15 cellular contexts compared by ENCODE assay signal in the genomic region with DNA sequence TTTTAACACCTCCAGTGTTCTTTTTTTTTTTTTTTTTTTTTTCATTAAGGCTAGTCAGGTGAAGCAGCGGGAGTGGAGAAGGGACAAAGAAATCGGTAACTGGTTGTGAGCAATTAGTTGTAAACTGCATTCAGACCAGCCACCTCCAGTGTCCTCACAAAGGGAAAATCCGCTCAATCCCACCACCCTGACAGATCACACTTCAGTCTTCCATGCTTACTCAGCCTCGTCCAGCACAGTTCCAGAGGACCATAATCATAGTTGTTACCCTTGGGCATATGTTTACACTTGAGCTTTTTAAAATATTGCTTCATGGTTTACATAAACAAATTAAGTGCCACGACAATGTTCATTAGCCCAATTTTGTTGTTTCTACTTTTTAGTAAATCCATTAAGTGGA. TPM values are rescaled to one million over a fixed set of nuclear protein-coding genes. Genes with fewer than 3 reads are reported as not detected.
DNase-seq lines count a peak whose midpoint lies in the region; ATAC-seq, FAIRE-seq and TF ChIP-seq lines count a peak whose summit lies in the region.
"Had no signal": no experiment of that assay in that cellular context is flagged by ENCODE, and none has a peak within 500 bp of the region (broad histone marks: within the 10 kb centered on the region; RNA-seq: fewer than 3 reads in every experiment).

No MANE protein-coding gene starts in this region.

- intact Hi-C loops in body of pancreas (cut with DNase I) (no loop called here), kidney (cut with DNase I) (no loop called here)

- TF ChIP-seq CTCF in body of pancreas (IDR thresholded peaks at IDR 0.05) (no peak), kidney (IDR thresholded peaks at IDR 0.05; ENCODE audit: borderline replicate concordance, extremely low read depth, insufficient read depth) (no peak)

- no peaks in the 10 kb centered on the region for H3K9me3 Mint-ChIP-seq in activated naive CD4-positive, alpha-beta T cell treated with anti-CD3 and anti-CD28 coated beads, Interleukin-2, amount 50 U/mL, for 72 hours
- H3K9me3 Mint-ChIP-seq: naive B cell; T-helper 1 cell treated with Interleukin-12 subunit alpha and Interleukin-12 subunit beta and Interleukin-4 antibody, amounts not matched to agents 30 μg/mL and 1 μg/mL, for 36 hours had no signal

- no peak overlapping the region for H3K27ac Mint-ChIP-seq in activated naive CD4-positive, alpha-beta T cell treated with anti-CD3 and anti-CD28 coated beads, Interleukin-2, amount 50 U/mL, for 72 hours
- H3K27ac Mint-ChIP-seq: T-helper 1 cell treated with Interleukin-12 subunit alpha and Interleukin-12 subunit beta and Interleukin-4 antibody, amounts not matched to agents 30 μg/mL and 1 μg/mL, for 36 hours had no signal

- H3K4me3 ChIP-seq in body of pancreas (no peak overlapping the region), kidney (ENCODE audit: low read length in 2 of 2) (no peak overlapping the region), skin epidermis (no peak overlapping the region)
- H3K4me3 ChIP-seq: cardiac muscle cell had no signal

- no peaks in the 10 kb centered on the region for H3K27me3 ChIP-seq in body of pancreas
- H3K27me3 ChIP-seq: cardiac muscle cell had no signal

- H3K27ac ChIP-seq in body of pancreas = peak overlapping the region; percentile 53 to 79 (median 67)
- peak overlapping the region; percentile 5 to 71 for H3K27ac ChIP-seq in kidney (ENCODE audit: low read depth in 2 of 2, low read length in 2 of 2)
- H3K27ac ChIP-seq in skin epidermis = peak overlapping the region in 17 of 21 experiments; percentile 19 to 79 (median 65)
- H3K27ac ChIP-seq: cardiac muscle cell had no signal

- H3K4me1 ChIP-seq in body of pancreas (peaks cover 50% of the 10 kb centered on the region), kidney (ENCODE audit: control insufficient read depth in 1 of 2, insufficient read depth in 1 of 2, low read depth in 1 of 2, low read length in 2 of 2) (peaks cover 28 to 32% of the 10 kb centered on the region in 2 donors)

- DNase-seq in EH (ENCODE audit: low read depth) = peak; percentile 36
- DNase-seq in body of pancreas = no peak
- no peak for DNase-seq in kidney
- DNase-seq in activated CD4-positive, alpha-beta T cell treated with anti-CD3 and anti-CD28 coated beads, Interleukin-2, amount 50 U/mL, for 4 hours = no peak
- DNase-seq in NCI-H1092 treated with DMSO at 0.1 percent for 48 hours (lab: John Stamatoyannopoulos, UW) = no peak
- DNase-seq in activated naive CD4-positive, alpha-beta T cell treated with anti-CD3 and anti-CD28 coated beads, Interleukin-2, amount 50 U/mL, for 72 hours (ENCODE audit: low spot score in 2 of 2) = no peak
- no peak for DNase-seq in amniotic stem cell (lab: John Stamatoyannopoulos, UW)
- DNase-seq: activated CD8-positive, alpha-beta memory T cell treated with anti-CD3 and anti-CD28 coated beads, Interleukin-2, amount 50 U/mL, for 4 hours; naive B cell; NCI-H1048; NCI-H774; stimulated activated CD4-positive, alpha-beta T cell treated with anti-CD3 and anti-CD28 coated beads, Interleukin-4, amount 100 ng/mL, for 24 hours had no signal

- WGBS in body of pancreas, 2 donors = 73% methylated on average over 5 of the region's 5 CpGs

- H3K9ac ChIP-seq in kidney (ENCODE audit: low read length in 2 of 2) = peak overlapping the region; percentile 37 to 44

- no peak for TF ChIP-seq POLR2A in body of pancreas (IDR thresholded peaks at IDR 0.05)

- no peak for FAIRE-seq in kidney (lab: Jason Lieb, UNC)

- no peak for ATAC-seq in body of pancreas
- ATAC-seq in activated naive CD4-positive, alpha-beta T cell treated with anti-CD3 and anti-CD28 coated beads, Interleukin-2, amount 50 U/mL, for 72 hours = no peak

- H3K9me3 ChIP-seq in body of pancreas (no peaks in the 10 kb centered on the region), kidney (ENCODE audit: control insufficient read depth in 1 of 2, low read length in 2 of 2) (no peaks in the 10 kb centered on the region)

- H3K36me3 Mint-ChIP-seq in activated naive CD4-positive, alpha-beta T cell treated with anti-CD3 and anti-CD28 coated beads, Interleukin-2, amount 50 U/mL, for 72 hours = no peaks in the 10 kb centered on the region

- H3K36me3 ChIP-seq in body of pancreas (replicated peaks in 1 of 2; ENCODE audit: insufficient read depth in 1 of 2, low read depth in 2 of 2) (peaks cover 0 to 7% of the 10 kb centered on the region in 2 donors), kidney (ENCODE audit: control insufficient read depth in 1 of 2, insufficient read depth in 2 of 2, low read length in 2 of 2) (peaks cover 19 to 39% of the 10 kb centered on the region in 2 donors)

RNA-seq across cellular contexts. Expression of a gene that starts 10.2 kb away (rescaled TPM):
- 10 to 100 TPM; 58.9 to 64.3 TPM for total RNA-seq in body of pancreas
- total RNA-seq in kidney = 185 TPM
- 676 TPM for polyA plus RNA-seq in kidney (ENCODE audit: insufficient read depth, low read depth, low replicate concordance)
- 10 to 100 TPM; 72.0 to 82.9 TPM for total RNA-seq in activated naive CD4-positive, alpha-beta T cell treated with anti-CD3 and anti-CD28 coated beads, Interleukin-2, amount 50 U/mL, for 72 hours

RNA-seq across cellular contexts. Expression of a gene that starts 32.1 kb away (rescaled TPM):
- total RNA-seq in body of pancreas (10 to 100 TPM; 22.4 to 37.6 TPM), kidney (42.5 TPM)
- 153 TPM for polyA plus RNA-seq in kidney (ENCODE audit: insufficient read depth, low read depth, low replicate concordance)
- 1 to 10 TPM; 1.3 to 1.9 TPM for total RNA-seq in activated naive CD4-positive, alpha-beta T cell treated with anti-CD3 and anti-CD28 coated beads, Interleukin-2, amount 50 U/mL, for 72 hours

Comparison
In these comparisons a context has a peak if more than half of its experiments do, and no peak if none do; other contexts are left out.
1. RNA of a gene that starts 32.1 kb away (total RNA-seq): 42.5 TPM in kidney (single experiment) and 22.4 to 37.6 TPM in body of pancreas; 1.3 to 1.9 TPM in activated naive CD4-positive, alpha-beta T cell treated with anti-CD3 and anti-CD28 coated beads, Interleukin-2, amount 50 U/mL, for 72 hours; every median in the first group is over 4 times any median in the second.
2. Peak in every context shown above with its lines, with median percentiles within 50 percentile points of each other: H3K27ac ChIP-seq.